8 cellular contexts compared by ENCODE assay signal in the genomic region with DNA sequence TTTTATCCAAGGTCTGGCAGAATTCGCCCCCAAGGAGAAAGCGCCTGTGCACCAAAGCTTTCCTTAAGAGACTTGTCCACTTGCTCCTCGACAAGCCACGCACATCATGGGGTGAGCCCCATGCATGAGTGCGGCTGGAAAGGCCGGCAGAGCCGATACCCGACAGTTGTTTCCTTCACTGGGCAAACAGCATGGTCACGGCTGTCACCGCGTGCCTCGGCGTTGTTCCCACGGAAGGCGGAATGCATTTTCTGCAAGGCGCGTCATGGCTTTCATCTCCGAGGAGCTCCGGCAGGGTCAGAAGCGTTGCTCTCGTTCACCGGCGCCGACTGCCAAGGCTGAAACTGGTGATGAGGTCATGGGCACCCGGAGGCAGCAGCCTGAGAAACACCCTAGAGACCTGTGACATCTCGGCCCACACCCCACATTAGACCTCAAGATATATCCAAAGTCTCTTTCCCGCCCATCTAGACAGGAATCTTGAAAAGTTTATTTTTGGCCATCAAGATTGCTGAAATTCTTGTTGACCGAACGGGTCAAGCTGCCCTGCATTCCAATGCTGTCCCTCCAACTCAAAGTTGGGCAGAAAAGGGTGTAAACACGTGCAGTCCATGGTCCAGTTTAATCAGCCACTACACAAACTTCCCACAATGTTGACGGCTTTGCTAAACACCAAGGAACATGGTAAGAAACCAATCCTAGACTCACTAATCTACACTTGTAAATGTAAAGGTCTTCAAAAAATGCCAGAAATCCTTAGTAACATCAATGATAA. TPM values are rescaled to one million over a fixed set of nuclear protein-coding genes. Genes with fewer than 3 reads are reported as not detected.
A peak's percentile ranks its signal among the peaks of the same experiment; 100 is the strongest.
DNase-seq lines count a peak whose midpoint lies in the region; TF ChIP-seq lines count a peak whose summit lies in the region.

No MANE protein-coding gene starts in this region.

- H3K36me3 ChIP-seq in BJ (ENCODE audit: control insufficient read depth, insufficient read depth, low read length): no peaks in the 10 kb centered on the region
- no peaks in the 10 kb centered on the region for H3K36me3 ChIP-seq in osteoblast (ENCODE audit: insufficient read depth, low read length)

- peak overlapping the region; percentile 97 for H3K4me2 ChIP-seq in osteoblast (ENCODE audit: insufficient read depth, low read length)

- peaks cover 60% of the 10 kb centered on the region for H3K27me3 Mint-ChIP-seq in activated T-helper 1 cell treated with anti-CD3 and anti-CD28 coated beads, Interleukin-12 subunit alpha, Interleukin-12 subunit beta, Interleukin-2, Interleukin-4 antibody, amounts not matched to agents 30 ng/mL and 10 ng/mL and 1 ng/mL, durations not matched to agents 14 hours and 24 hours and 36 hours (ENCODE audit: insufficient read depth)

- H3K27ac Mint-ChIP-seq in activated T-helper 1 cell treated with anti-CD3 and anti-CD28 coated beads, Interleukin-12 subunit alpha, Interleukin-12 subunit beta, Interleukin-2, Interleukin-4 antibody, amounts not matched to agents 30 ng/mL and 10 ng/mL and 1 ng/mL, durations not matched to agents 14 hours and 24 hours and 36 hours: peak overlapping the region; percentile 20

- H2AFZ ChIP-seq in osteoblast (ENCODE audit: low read length): peak overlapping the region; percentile 97

- POLR2A ChIA-PET in BJ (lab: Charles Lee): interaction anchor here (0.7 kb wide), 1 partner anchor 10 kb away, joined by 3 read pairs; no protein-coding TSS in a partner anchor

- peaks cover 31% of the 10 kb centered on the region for H3K4me1 ChIP-seq in osteoblast (ENCODE audit: insufficient read depth, low read length)

- H3K27ac ChIP-seq in osteoblast (ENCODE audit: low read depth, low read length): peak overlapping the region; percentile 95

- no peak for DNase-seq in BJ (ENCODE audit: low read depth)
- DNase-seq in HS-5 (ENCODE audit: low read depth): peak; percentile 49
- DNase-seq in activated T-helper 1 cell treated with anti-CD3 and anti-CD28 coated beads, Interleukin-12 subunit alpha, Interleukin-12 subunit beta, Interleukin-2, Interleukin-4 antibody, amounts not matched to agents 30 ng/mL and 10 ng/mL and 1 ng/mL, durations not matched to agents 14 hours and 24 hours and 36 hours (ENCODE audit: low spot score): no peak
- peak; percentile 82 for DNase-seq in cardiac septum (ENCODE audit: low spot score)
- DNase-seq in osteoblast (ENCODE audit: insufficient read length, low spot score, missing footprints): peak; percentile 77
- no peak for DNase-seq in AML-193 (lab: John Stamatoyannopoulos, UW)
- no peak for DNase-seq in NCI-H524 (lab: John Stamatoyannopoulos, UW)
- DNase-seq in activated effector memory CD4-positive, alpha-beta T cell treated with anti-CD3 and anti-CD28 coated beads, Interleukin-2, amount 50 U/mL, for 16 hours: no peak

- TF ChIP-seq CTCF in BJ (IDR thresholded peaks at IDR 0.05; ENCODE audit: insufficient read depth, low read depth, low read length) (no peak), osteoblast (IDR thresholded peaks at IDR 0.05; ENCODE audit: extremely low read depth, low read depth, low read length) (no peak)

- peaks cover 14% of the 10 kb centered on the region for H3K4me1 Mint-ChIP-seq in activated T-helper 1 cell treated with anti-CD3 and anti-CD28 coated beads, Interleukin-12 subunit alpha, Interleukin-12 subunit beta, Interleukin-2, Interleukin-4 antibody, amounts not matched to agents 30 ng/mL and 10 ng/mL and 1 ng/mL, durations not matched to agents 14 hours and 24 hours and 36 hours (ENCODE audit: low read depth)

- peaks cover 21% of the 10 kb centered on the region for H3K9me3 Mint-ChIP-seq in activated T-helper 1 cell treated with anti-CD3 and anti-CD28 coated beads, Interleukin-12 subunit alpha, Interleukin-12 subunit beta, Interleukin-2, Interleukin-4 antibody, amounts not matched to agents 30 ng/mL and 10 ng/mL and 1 ng/mL, durations not matched to agents 14 hours and 24 hours and 36 hours

- H3K9me3 ChIP-seq in osteoblast (ENCODE audit: low read depth, low read length): no peaks in the 10 kb centered on the region

- H3K4me3 ChIP-seq in BJ (ENCODE audit: low read depth, low read length) (peak overlapping the region; percentile 92), osteoblast (ENCODE audit: insufficient read depth, low read length) (peak overlapping the region; percentile 86)

- H3K79me2 ChIP-seq in osteoblast (ENCODE audit: insufficient read depth, low read length): peaks cover 35% of the 10 kb centered on the region

- H3K4me3 Mint-ChIP-seq in activated T-helper 1 cell treated with anti-CD3 and anti-CD28 coated beads, Interleukin-12 subunit alpha, Interleukin-12 subunit beta, Interleukin-2, Interleukin-4 antibody, amounts not matched to agents 30 ng/mL and 10 ng/mL and 1 ng/mL, durations not matched to agents 14 hours and 24 hours and 36 hours: no peak overlapping the region

- CTCF ChIA-PET in BJ (lab: Yijun Ruan, JAX): interaction anchor here (0.7 to 1.3 kb wide), 6 partner anchors 12 to 250 kb away, joined by 3 to 5 read pairs (median 3); no protein-coding TSS in a partner anchor

- no peaks in the 10 kb centered on the region for H3K36me3 Mint-ChIP-seq in activated T-helper 1 cell treated with anti-CD3 and anti-CD28 coated beads, Interleukin-12 subunit alpha, Interleukin-12 subunit beta, Interleukin-2, Interleukin-4 antibody, amounts not matched to agents 30 ng/mL and 10 ng/mL and 1 ng/mL, durations not matched to agents 14 hours and 24 hours and 36 hours (ENCODE audit: low read depth)

- no peaks in the 10 kb centered on the region; the same call in 1 of the 2 replicates for H3K27me3 ChIP-seq in BJ (ENCODE audit: control insufficient read depth, insufficient read depth, low read length)
- H3K27me3 ChIP-seq in osteoblast (ENCODE audit: insufficient read depth, low read length): no peaks in the 10 kb centered on the region

- peaks cover 15% of the 10 kb centered on the region for H4K20me1 ChIP-seq in osteoblast (ENCODE audit: insufficient read depth, low read length)

- intact Hi-C loops in activated T-helper 1 cell treated with anti-CD3 and anti-CD28 coated beads, Interleukin-12 subunit alpha, Interleukin-12 subunit beta, Interleukin-2, Interleukin-4 antibody, amounts not matched to agents 30 ng/mL and 10 ng/mL and 1 ng/mL, durations not matched to agents 14 hours and 24 hours and 36 hours (cut with micrococcal nuclease): no loop called here
- intact Hi-C loops in cardiac septum (cut with DNase I): loop anchor here (5.0 kb wide), 2 partner anchors 64 to 99 kb away; no protein-coding TSS in a partner anchor

RNA-seq across cellular contexts. Expression of a gene that starts 0.6 kb away (rescaled TPM):
- 42.5 and 58.3 TPM in 2 replicates for polyA plus RNA-seq in BJ (2011; rRNA removed)
- polyA minus RNA-seq in BJ (2011; rRNA and poly(A)+ RNA removed): 43.8 and 53.3 TPM in 2 replicates
- not detected in 2 replicates for total RNA-seq in activated T-helper 1 cell treated with anti-CD3 and anti-CD28 coated beads, Interleukin-12 subunit alpha, Interleukin-12 subunit beta, Interleukin-2, Interleukin-4 antibody, amounts not matched to agents 30 ng/mL and 10 ng/mL and 1 ng/mL, durations not matched to agents 14 hours and 24 hours and 36 hours
- total RNA-seq in cardiac septum (138 TPM), osteoblast (74.3 and 86.9 TPM in 2 replicates)

Comparison
In these comparisons a context has a peak if more than half of its experiments do, and no peak if none do; other contexts are left out.
1. DNase-seq: peak in HS-5 (single experiment), cardiac septum (single experiment) and osteoblast (single experiment); none in BJ (single experiment), activated T-helper 1 cell treated with anti-CD3 and anti-CD28 coated beads, Interleukin-12 subunit alpha, Interleukin-12 subunit beta, Interleukin-2, Interleukin-4 antibody, amounts not matched to agents 30 ng/mL and 10 ng/mL and 1 ng/mL, durations not matched to agents 14 hours and 24 hours and 36 hours (single experiment), AML-193 (0 of 2), NCI-H524 (0 of 2) and activated effector memory CD4-positive, alpha-beta T cell treated with anti-CD3 and anti-CD28 coated beads, Interleukin-2, amount 50 U/mL, for 16 hours (single experiment).
2. RNA of a gene that starts 0.6 kb away (total RNA-seq): 138 TPM in cardiac septum (single experiment) and 74.3 to 86.9 TPM in osteoblast; not detected in activated T-helper 1 cell treated with anti-CD3 and anti-CD28 coated beads, Interleukin-12 subunit alpha, Interleukin-12 subunit beta, Interleukin-2, Interleukin-4 antibody, amounts not matched to agents 30 ng/mL and 10 ng/mL and 1 ng/mL, durations not matched to agents 14 hours and 24 hours and 36 hours; every median in the first group is over 10 times any median in the second.